ENCODE assay signal across 26 cellular contexts in genomic region chr6:127503022-127503421, GRCh38.
"Had no signal": no experiment of that assay in that cellular context is flagged by ENCODE, and none has a peak within 500 bp of the region (broad histone marks: within the 10 kb centered on the region; RNA-seq: fewer than 3 reads in every experiment).

No MANE protein-coding gene starts in this region.

- H3K27me3 ChIP-seq: stomach, suprapubic skin, testis, thyroid gland, tibial artery, tibial nerve, transverse colon, upper lobe of left lung, upper lobe of right lung, uterus, vagina had no signal

- H3K36me3 ChIP-seq: stomach, suprapubic skin, thoracic aorta, thyroid gland, tibial artery, tibial nerve, transverse colon, upper lobe of left lung, upper lobe of right lung, uterus, vagina had no signal

- DNase-seq: stimulated activated CD4-positive, alpha-beta T cell treated with anti-CD3 and anti-CD28 coated beads, Interleukin-2, amount 100 ng/mL, for 48 hours; stimulated activated CD4-positive, alpha-beta T cell treated with anti-CD3 and anti-CD28 coated beads, Interleukin-4, amount 100 ng/mL, for 1 hour; stimulated activated CD4-positive, alpha-beta T cell treated with anti-CD3 and anti-CD28 coated beads, Interleukin-4, amount 100 ng/mL, for 24 hours; stimulated activated CD4-positive, alpha-beta T cell treated with anti-CD3 and anti-CD28 coated beads, Interleukin-4, amount 100 ng/mL, for 4 hours; stimulated activated CD8-positive, alpha-beta memory T cell treated with anti-CD3 and anti-CD28 coated beads, Interleukin-4, amount 100 ng/mL, for 48 hours; stimulated activated naive B cell treated with anti-CD40 and anti-IgM and Interleukin-4, amounts not matched to agents 10 μg/mL and 1 μg/mL and 100 μg/mL, for 72 hours; stimulated activated naive CD4-positive, alpha-beta T cell; stimulated activated naive CD4-positive, alpha-beta T cell treated with Interleukin-2 at 50 U/mL for 16 hours; stimulated activated naive CD8-positive, alpha-beta T cell treated with anti-CD3 and anti-CD28 coated beads, Interleukin-15, amount 100 ng/mL, for 72 hours; stimulated activated naive CD8-positive, alpha-beta T cell treated with anti-CD3 and anti-CD28 coated beads, Interleukin-15, Interleukin-2, amounts not matched to agents 100 U/mL and 50 U/mL, for 24 hours; stomach; substantia nigra; testis; thyroid gland; tibial artery; transverse colon; trophoblast cell; upper lobe of left lung; upper lobe of right lung; uterus had no signal

- H3K27ac ChIP-seq: stomach, suprapubic skin, testis, thoracic aorta, thyroid gland, tibial artery, tibial nerve, transverse colon, upper lobe of left lung, upper lobe of right lung, uterus, vagina had no signal

- ATAC-seq: stimulated activated effector memory CD8-positive, alpha-beta T cell treated with anti-CD3 and anti-CD28 coated beads, Interleukin-12 subunit alpha, Interleukin-12 subunit beta, amount 100 ng/mL, for 72 hours; stimulated activated memory B cell treated with anti-CD40 and anti-IgM and Interleukin-4, amounts not matched to agents 10 μg/mL and 1 μg/mL and 100 μg/mL, for 72 hours; stimulated activated naive B cell treated with anti-CD40 and anti-IgM and Interleukin-4, amounts not matched to agents 10 μg/mL and 1 μg/mL and 100 μg/mL, for 72 hours; stimulated activated naive CD8-positive, alpha-beta T cell treated with anti-CD3 and anti-CD28 coated beads, Interleukin-15, amount 100 ng/mL, for 72 hours; stimulated activated naive CD8-positive, alpha-beta T cell treated with anti-CD3 and anti-CD28 coated beads, Interleukin-15, Interleukin-2, amounts not matched to agents 100 U/mL and 50 U/mL, for 24 hours; upper lobe of right lung had no signal

- H3K4me1 ChIP-seq: stomach, suprapubic skin, testis, thyroid gland, tibial artery, tibial nerve, transverse colon, upper lobe of left lung, upper lobe of right lung, uterus, vagina had no signal

- H3K4me3 ChIP-seq: stomach, suprapubic skin, testis, thoracic aorta, thyroid gland, tibial artery, tibial nerve, transverse colon, upper lobe of left lung, upper lobe of right lung, uterus, vagina had no signal

- H3K9me3 ChIP-seq: stomach, suprapubic skin, testis, thoracic aorta, thyroid gland, tibial artery, tibial nerve, transverse colon, upper lobe of left lung, upper lobe of right lung, uterus, vagina had no signal
